In the genomic region with DNA sequence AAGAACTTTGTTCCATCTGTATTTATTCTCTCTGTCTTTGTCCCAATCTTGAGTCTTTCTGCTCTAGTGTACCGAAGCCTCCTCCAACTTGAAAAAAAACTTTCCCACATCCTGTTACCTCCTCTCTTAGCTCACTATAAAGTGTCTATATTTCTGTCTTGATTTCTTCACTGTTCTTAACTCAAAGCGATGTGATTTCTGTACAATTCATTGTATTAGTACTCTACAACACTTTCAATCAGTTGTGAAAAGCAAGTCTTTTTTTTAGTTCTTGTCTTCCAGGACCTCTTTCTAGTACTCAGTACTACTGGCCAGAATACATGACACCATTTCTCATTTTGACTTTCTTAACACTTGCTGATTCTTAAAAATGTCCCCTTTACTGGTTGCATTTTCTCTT, we compare ENCODE assay signal across 8 cellular contexts.
"Had no signal": no experiment of that assay in that cellular context is flagged by ENCODE, and none has a peak within 500 bp of the region (broad histone marks: within the 10 kb centered on the region; RNA-seq: fewer than 3 reads in every experiment).

No MANE protein-coding gene starts in this region.

- H3K4me3 Mint-ChIP-seq: WTC11 had no signal

- ATAC-seq: pancreas, WTC11 had no signal

- H3K36me3 Mint-ChIP-seq: WTC11 had no signal

- H3K9me3 Mint-ChIP-seq: WTC11 had no signal

- DNase-seq: activated CD4-positive, alpha-beta T cell treated with anti-CD3 and anti-CD28 coated beads, Interleukin-2, amount 50 U/mL, for 4 hours; activated CD8-positive, alpha-beta memory T cell treated with anti-CD3 and anti-CD28 coated beads, Interleukin-2, amount 50 U/mL, for 48 hours; anterior cingulate cortex; glutamatergic neuron; pancreas; stimulated activated CD4-positive, alpha-beta T cell treated with anti-CD3 and anti-CD28 coated beads, Interleukin-12 subunit alpha, Interleukin-12 subunit beta, amount 100 ng/mL, for 4 hours; uterus had no signal

- H3K27ac Mint-ChIP-seq: WTC11 had no signal
